In genomic region chr12:106417926-106418910, GRCh38 we compare ENCODE assay signal across 11 cellular contexts.
DNase-seq lines count a peak whose midpoint lies in the region; ATAC-seq, FAIRE-seq and TF ChIP-seq lines count a peak whose summit lies in the region.
"Had no signal": no experiment of that assay in that cellular context is flagged by ENCODE, and none has a peak within 500 bp of the region (broad histone marks: within the 10 kb centered on the region; RNA-seq: fewer than 3 reads in every experiment).

No MANE protein-coding gene starts in this region.

- no peak overlapping the region for H3K4me3 ChIP-seq in A673 (ENCODE audit: low read depth, low read length, poor library complexity, severe bottlenecking)
- H3K4me3 ChIP-seq in IMR-90 (ENCODE audit: insufficient read depth, low read depth, low read length): no peak overlapping the region
- H3K4me3 ChIP-seq in bronchial epithelial cell (ENCODE audit: low read depth, low read length): no peak overlapping the region
- no peak overlapping the region for H3K4me3 ChIP-seq in kidney epithelial cell (ENCODE audit: low read depth, low read length)

- no peak overlapping the region for H3K18ac ChIP-seq in IMR-90 (ENCODE audit: low read depth, low read length)

- dilution Hi-C loops in IMR-90 (cut with HindIII; ENCODE audit: low sequenced_read_pairs, unreplicated experiment): no loop called here

- no peaks in the 10 kb centered on the region for H4K20me1 ChIP-seq in IMR-90 (ENCODE audit: insufficient read depth, low read length)

- no peak for FAIRE-seq in bronchial epithelial cell (lab: Jason Lieb, UNC)

- no peaks in the 10 kb centered on the region for H3K27me3 ChIP-seq in A673 (replicated peaks; ENCODE audit: insufficient read depth, low read depth, low read length, poor library complexity)
- H3K27me3 ChIP-seq in IMR-90 (ENCODE audit: control insufficient read depth, insufficient read depth, low read length): no peaks in the 10 kb centered on the region
- H3K27me3 ChIP-seq in bronchial epithelial cell (ENCODE audit: control insufficient read depth, insufficient read depth, low read length): no peaks in the 10 kb centered on the region
- no peaks in the 10 kb centered on the region for H3K27me3 ChIP-seq in kidney epithelial cell (ENCODE audit: control insufficient read depth, insufficient read depth, low read length)

- no CpG with 5 or more reads among the region's 7 CpGs for WGBS in IMR-90 (ENCODE audit: extremely low coverage in 2 of 2, insufficient read length in 1 of 2), 2 experiments

- BruUV-seq in A673 (replicated peaks; lab: Mats Ljungman, UMichigan): no TSS peak
- BruUV-seq in IMR-90 (replicated peaks; lab: Mats Ljungman, UMichigan): no TSS peak

- H2BK20ac ChIP-seq in IMR-90 (ENCODE audit: low read depth, low read length): peak overlapping the region; percentile 32; the same call in 1 of the 2 replicates

- no peak for TF ChIP-seq POLR2A in IMR-90 (IDR thresholded peaks at IDR 0.05; ENCODE audit: low read depth, low read length)

- POLR2A ChIA-PET in A673 (lab: Charles Lee; ENCODE audit: low non-redundant PET): interaction anchor here (0.7 kb wide), 1 partner anchor 477 kb away, joined by 4 read pairs; no protein-coding TSS in a partner anchor
- POLR2A ChIA-PET in IMR-90 (lab: Charles Lee; ENCODE audit: unreplicated experiment): no interaction called here

- no peak overlapping the region for H2AK9ac ChIP-seq in IMR-90 (replicated peaks; ENCODE audit: low read depth, low read length, poor library complexity)

- no peak overlapping the region for H3K23ac ChIP-seq in IMR-90 (ENCODE audit: low read depth, low read length)

- H3K14ac ChIP-seq in IMR-90 (replicated peaks; ENCODE audit: low read depth, low read length): 0 out of 2 replicates have a peak overlapping the region, but pooled peaks have one; percentile 19

- no peak overlapping the region for H3K27ac ChIP-seq in A673 (ENCODE audit: low read depth, low read length, poor library complexity, severe bottlenecking)
- no peak overlapping the region for H3K27ac ChIP-seq in IMR-90 (ENCODE audit: insufficient read depth, low read length)

- TF ChIP-seq CTCF in A673 (conservative IDR thresholded peaks at IDR 0.05; ENCODE audit: low read depth, low read length) (no peak), IMR-90 (conservative IDR thresholded peaks at IDR 0.05; ENCODE audit: low read depth, low read length) (no peak), bronchial epithelial cell (IDR thresholded peaks at IDR 0.05; ENCODE audit: insufficient read depth, low read length, severe bottlenecking) (no peak), kidney epithelial cell (IDR thresholded peaks at IDR 0.05; ENCODE audit: insufficient read depth, low read length, poor library complexity, severe bottlenecking) (no peak)

- DNase-seq in A673 (ENCODE audit: low spot score) (peak; percentile 22), IMR-90 (peak; percentile 76), bronchial epithelial cell (ENCODE audit: low read depth) (peak; percentile 70), kidney epithelial cell (ENCODE audit: low read depth) (peak; percentile 63), anterior cingulate cortex (lab: John Stamatoyannopoulos, UW) (no peak), NCI-H146 treated with DMSO at 0.1 percent for 48 hours (lab: John Stamatoyannopoulos, UW; ENCODE audit: unreplicated experiment) (no peak), head of caudate nucleus (no peak)
- DNase-seq: AML-193, cerebellar nuclear complex, NCI-H146 had no signal

- no peak overlapping the region for H3K9ac ChIP-seq in IMR-90 (ENCODE audit: low read depth, low read length)

- peak overlapping the region in 1 of 2 experiments; percentile 16; a peak in 1 of 4 replicates for H4K8ac ChIP-seq in IMR-90 (ENCODE audit: low read depth in 2 of 2, low read length in 2 of 2)

- ATAC-seq in IMR-90 (ENCODE audit: low read depth) (peak; percentile 75), HG03039 (IDR thresholded peaks at IDR 0.05; ENCODE audit: unreplicated experiment) (no peak)

- intact Hi-C loops in A673 (cut with micrococcal nuclease; ENCODE audit: unreplicated experiment): no loop called here
- intact Hi-C loops in IMR-90 (cut with micrococcal nuclease): loop anchor here (10.0 kb wide), 1 partner anchor 167 kb away; the partner anchor contains the start of gene RFX4
- intact Hi-C loops in head of caudate nucleus (cut with DNase I): no loop called here

- H2BK15ac ChIP-seq in IMR-90 (ENCODE audit: low read depth, low read length): peak overlapping the region; percentile 67; the same call in 1 of the 3 replicates

- peak overlapping the region; percentile 64 for H3K4ac ChIP-seq in IMR-90 (ENCODE audit: low read depth, low read length)

- H3K79me1 ChIP-seq in IMR-90 (ENCODE audit: low read depth in 1 of 2, low read length in 2 of 2): peaks cover 3 to 6% of the 10 kb centered on the region in 2 experiments; a peak in 1 of 4 replicates

- no peak for TF ChIP-seq RAD21 in IMR-90 (IDR thresholded peaks at IDR 0.05; ENCODE audit: low read length)

- no peak overlapping the region for H4K91ac ChIP-seq in IMR-90 (ENCODE audit: insufficient read depth, low read depth, low read length)

- no peak overlapping the region for H4K5ac ChIP-seq in IMR-90 (ENCODE audit: low read depth, low read length)

- peak overlapping the region; percentile 69 for H2BK120ac ChIP-seq in IMR-90 (ENCODE audit: low read depth, low read length)

- peak overlapping the region; percentile 25; the same call in 1 of the 2 replicates for H3K4me2 ChIP-seq in IMR-90 (ENCODE audit: low read depth, low read length)

- H3K9me3 ChIP-seq in A673 (ENCODE audit: low read depth, low read length, poor library complexity, severe bottlenecking) (no peaks in the 10 kb centered on the region), IMR-90 (ENCODE audit: control insufficient read depth, insufficient read depth, low read length) (no peaks in the 10 kb centered on the region)

- in situ Hi-C loops in IMR-90 (cut with MboI; ENCODE audit: low sequenced_read_pairs): no loop called here

- peaks cover 8% of the 10 kb centered on the region for H3K9me1 ChIP-seq in IMR-90 (ENCODE audit: insufficient read depth, low read length)

- peak overlapping the region; percentile 79; the same call in 1 of the 2 replicates for H2AK5ac ChIP-seq in IMR-90 (ENCODE audit: low read depth, low read length)

- peaks cover 12% of the 10 kb centered on the region for H3K4me1 ChIP-seq in A673 (ENCODE audit: insufficient read depth, low read length, poor library complexity, severe bottlenecking)
- H3K4me1 ChIP-seq in IMR-90 (ENCODE audit: control insufficient read depth, insufficient read depth, low read length): peaks cover 11% of the 10 kb centered on the region

- no peak overlapping the region for H2AFZ ChIP-seq in IMR-90 (replicated peaks; ENCODE audit: low read length, poor library complexity)

- CTCF ChIA-PET in A673 (lab: Charles Lee): no interaction called here
- CTCF ChIA-PET in IMR-90 (lab: Yijun Ruan, JAX): interaction anchor here (1.3 kb wide), 1 partner anchor 12 kb away, joined by 3 read pairs; no protein-coding TSS in a partner anchor

- H3K36me3 ChIP-seq in A673 (ENCODE audit: insufficient read depth, low read length, poor library complexity, severe bottlenecking) (no peaks in the 10 kb centered on the region), IMR-90 (ENCODE audit: control insufficient read depth, insufficient read depth, low read length) (peaks cover 4% of the 10 kb centered on the region), bronchial epithelial cell (ENCODE audit: control insufficient read depth, insufficient read depth, low read length) (peaks cover 3% of the 10 kb centered on the region), kidney epithelial cell (ENCODE audit: control insufficient read depth, insufficient read depth, low read length) (no peaks in the 10 kb centered on the region)

- H2BK5ac ChIP-seq in IMR-90 (ENCODE audit: low read depth, low read length, poor library complexity, severe bottlenecking): peak overlapping the region; percentile 31

- H3K56ac ChIP-seq in IMR-90 (ENCODE audit: extremely low read depth, insufficient read depth, low read length): peak overlapping the region; percentile 14; the same call in 1 of the 2 replicates

TF ChIP-seq in IMR-90, 13 proteins besides CTCF, POLR2A, EP300 and RAD21:
- TF ChIP-seq CEBPB (IDR thresholded peaks at IDR 0.05; ENCODE audit: low read depth, low read length) (peak; percentile 78), MAFK (IDR thresholded peaks at IDR 0.05; ENCODE audit: low read depth, low read length) (no peak)
TF ChIP-seq in IMR-90: peak in this region for 1.

Comparison
In these comparisons a context has a peak if more than half of its experiments do, and no peak if none do; other contexts are left out.
1. DNase-seq: peak in A673 (single experiment), IMR-90 (single experiment), bronchial epithelial cell (single experiment) and kidney epithelial cell (single experiment); none in anterior cingulate cortex (0 of 58), NCI-H146 treated with DMSO at 0.1 percent for 48 hours (single experiment) and head of caudate nucleus (0 of 42).